ENCODE assay signal across 13 cellular contexts in genomic region chr13:51838235-51838846, GRCh38. TPM values are rescaled to one million over a fixed set of nuclear protein-coding genes. Genes with fewer than 3 reads are reported as not detected.
DNase-seq lines count a peak whose midpoint lies in the region; ATAC-seq and TF ChIP-seq lines count a peak whose summit lies in the region.
"Had no signal": no experiment of that assay in that cellular context is flagged by ENCODE, and none has a peak within 500 bp of the region (broad histone marks: within the 10 kb centered on the region; RNA-seq: fewer than 3 reads in every experiment).

No MANE protein-coding gene starts in this region.

- no peak overlapping the region for H3K27ac ChIP-seq in transverse colon
- H3K27ac ChIP-seq: uterus had no signal

- 60 to 87% methylated on average over 1 to 8 of the region's 8 CpGs for WGBS in transverse colon (ENCODE audit: low coverage in 1 of 2), 2 donors

- in situ Hi-C loops in transverse colon (cut with MboI; ENCODE audit: low pct_ligation_motif_present in 1 of 4, low pct_unique_long_range_greater_than_20kb in 1 of 4, low sequenced_read_pairs in 3 of 4), result no loop called here

- H3K9me3 ChIP-seq in transverse colon, result no peaks in the 10 kb centered on the region
- H3K9me3 ChIP-seq: uterus had no signal

- no peak for TF ChIP-seq POLR2A in transverse colon (IDR thresholded peaks at IDR 0.05)

- H3K4me3 ChIP-seq in skeletal muscle cell (ENCODE audit: low read depth, low read length) (no peak overlapping the region), transverse colon (no peak overlapping the region)
- H3K4me3 ChIP-seq: uterus had no signal

- no peaks in the 10 kb centered on the region for H3K27me3 ChIP-seq in transverse colon
- H3K27me3 ChIP-seq: uterus had no signal

- ATAC-seq in SK-N-SH treated with all-trans-retinoic acid at 6 μM for 48 hours (peak; percentile 36; the same call in 2 of the 3 replicates), HG02610 (IDR thresholded peaks at IDR 0.05; ENCODE audit: unreplicated experiment) (no peak)
- ATAC-seq: left colon had no signal

- H3K4me1 ChIP-seq in transverse colon, result no peaks in the 10 kb centered on the region
- H3K4me1 ChIP-seq: uterus had no signal

- TF ChIP-seq CTCF in transverse colon (IDR thresholded peaks at IDR 0.05), result no peak

- H3K36me3 ChIP-seq in transverse colon, result no peaks in the 10 kb centered on the region
- H3K36me3 ChIP-seq: uterus had no signal

- no peak for TF ChIP-seq EP300 in transverse colon (IDR thresholded peaks at IDR 0.05; ENCODE audit: low read depth)

- DNase-seq in GM04504 (ENCODE audit: low read depth) (peak; percentile 30), fibroblast of gingiva (ENCODE audit: low read depth) (peak; percentile 36), skeletal muscle cell (ENCODE audit: low read depth) (peak; percentile 58), transverse colon (no peak), ureter (ENCODE audit: low spot score) (no peak)
- DNase-seq: effector memory CD4-positive, alpha-beta T cell; left colon; NCI-H146; stimulated activated CD4-positive, alpha-beta T cell treated with anti-CD3 and anti-CD28 coated beads, Interleukin-2, amount 100 ng/mL, for 48 hours; uterus had no signal

- intact Hi-C loops in transverse colon (cut with DNase I; ENCODE audit: low total_unique reads), result no loop called here

TF ChIP-seq in SK-N-SH treated with all-trans-retinoic acid at 6 μM for 48 hours, 23 proteins besides CTCF, POLR2A, EP300 and RAD21:
- TF ChIP-seq ZFP30 (CRISPR knock-in tag; IDR thresholded peaks at IDR 0.05) (no peak), CSDC2 (CRISPR knock-in tag; IDR thresholded peaks at IDR 0.05) (no peak), OSR1 (CRISPR knock-in tag; IDR thresholded peaks at IDR 0.05) (no peak), SNAI2 (CRISPR knock-in tag; IDR thresholded peaks at IDR 0.05) (no peak)
TF ChIP-seq in SK-N-SH treated with all-trans-retinoic acid at 6 μM for 48 hours: peak in this region for 0.

RNA-seq across cellular contexts. Expression of gene TMEM272, which starts 6.6 kb away (rescaled TPM):
- total RNA-seq in transverse colon, result not detected
- not detected for total RNA-seq in ureter
- total RNA-seq: NCI-H460 had no signal

RNA-seq across cellular contexts. Expression of gene CCDC70, which starts 23.4 kb away (rescaled TPM):
- total RNA-seq in transverse colon (not detected), ureter (not detected)
- total RNA-seq: left colon, NCI-H460, uterus had no signal

RNA-seq across cellular contexts. Expression of gene DHRS12, which starts 34.4 kb away (rescaled TPM):
- total RNA-seq in transverse colon, result 10 to 100 TPM in 3 of 4 donors, 1 to 10 TPM in 1; 5.2 to 17.8 (median 13.5) TPM
- 23.3 TPM for total RNA-seq in ureter

Comparison
In these comparisons a context has a peak if more than half of its experiments do, and no peak if none do; other contexts are left out.
1. DNase-seq: peak in GM04504 (single experiment), fibroblast of gingiva (single experiment) and skeletal muscle cell (single experiment); none in transverse colon (single experiment) and ureter (single experiment).